In genomic region chr7:130152270-130153141, GRCh38 we compare ENCODE assay signal across 18 cellular contexts. TPM values are rescaled to one million over a fixed set of nuclear protein-coding genes. Genes with fewer than 3 reads are reported as not detected.
DNase-seq lines count a peak whose midpoint lies in the region; ATAC-seq, FAIRE-seq and TF ChIP-seq lines count a peak whose summit lies in the region.
"Had no signal": no experiment of that assay in that cellular context is flagged by ENCODE, and none has a peak within 500 bp of the region (broad histone marks: within the 10 kb centered on the region; RNA-seq: fewer than 3 reads in every experiment).

No MANE protein-coding gene starts in this region.

- peaks cover 2% of the 10 kb centered on the region for H3K4me1 Mint-ChIP-seq in astrocyte (ENCODE audit: low read depth, unreplicated experiment)

- no peaks in the 10 kb centered on the region for H3K36me3 ChIP-seq in astrocyte (ENCODE audit: insufficient read depth, low read length)
- H3K36me3 ChIP-seq: SJSA1 had no signal

- H3K9me3 Mint-ChIP-seq in astrocyte (ENCODE audit: unreplicated experiment) = no peaks in the 10 kb centered on the region
- H3K9me3 Mint-ChIP-seq: stimulated activated naive CD8-positive, alpha-beta T cell treated with anti-CD3 and anti-CD28 coated beads, Interleukin-15, Interleukin-2, amounts not matched to agents 100 ng/mL and 50 ng/mL, for 24 hours had no signal

- H3K9ac ChIP-seq in astrocyte (ENCODE audit: low read length) = peak overlapping the region; percentile 6

- H3K27me3 Mint-ChIP-seq in astrocyte (ENCODE audit: low read depth, unreplicated experiment) = no peaks in the 10 kb centered on the region
- H3K27me3 Mint-ChIP-seq: brain had no signal

- H3K4me3 Mint-ChIP-seq in astrocyte (ENCODE audit: unreplicated experiment) = no peak overlapping the region
- H3K4me3 Mint-ChIP-seq: activated T-cell treated with anti-CD3 and anti-CD28 coated beads, Interleukin-2, amount 50 U/mL, for 4 hours; brain; stimulated activated naive CD8-positive, alpha-beta T cell treated with anti-CD3 and anti-CD28 coated beads, Interleukin-15, Interleukin-2, amounts not matched to agents 100 ng/mL and 50 ng/mL, for 24 hours had no signal

- H3K27me3 ChIP-seq in astrocyte (ENCODE audit: insufficient read depth, low read length) = no peaks in the 10 kb centered on the region
- H3K27me3 ChIP-seq: SJSA1 had no signal

- DNase-seq in stimulated activated CD4-positive, alpha-beta T cell treated with anti-CD3 and anti-CD28 coated beads, Interleukin-4, amount 100 ng/mL, for 24 hours = peak; percentile 26
- no peak for DNase-seq in stimulated activated CD4-positive, alpha-beta T cell treated with anti-CD3 and anti-CD28 coated beads, Interleukin-1b, Interleukin-23, amount 100 ng/mL, for 48 hours
- DNase-seq in astrocyte (ENCODE audit: low read depth) = peak; percentile 58
- peak; percentile 58 for DNase-seq in kidney glomerular epithelial cell (lab: John Stamatoyannopoulos, UW)
- DNase-seq in urothelium cell line (ENCODE audit: low spot score) = no peak
- DNase-seq in COLO829 (ENCODE audit: low spot score) = no peak
- DNase-seq in activated CD4-positive, alpha-beta T cell treated with anti-CD3 and anti-CD28 coated beads for 4 hours = no peak
- DNase-seq: activated T-cell treated with anti-CD3 and anti-CD28 coated beads, Interleukin-2, amount 50 U/mL, for 4 hours; NCI-H2171; NK-92 treated with Interleukin-12 subunit alpha and Interleukin-12 subunit beta, amount 100 ng/mL, for 24 hours; psoas muscle; stimulated activated CD4-positive, alpha-beta T cell treated with anti-CD3 and anti-CD28 coated beads, Interleukin-4, amount 100 ng/mL, for 1 hour had no signal

- FAIRE-seq in astrocyte (lab: Jason Lieb, UNC) (no peak), urothelium cell line (lab: Jason Lieb, UNC) (peak; percentile 61)

- H3K4me3 ChIP-seq in astrocyte (ENCODE audit: insufficient read depth, low read depth, low read length) = no peak overlapping the region
- H3K4me3 ChIP-seq: psoas muscle, SJSA1 had no signal

- H2AFZ ChIP-seq in astrocyte (ENCODE audit: low read depth, low read length) = peak overlapping the region; percentile 53

- H3K9me3 ChIP-seq in astrocyte (ENCODE audit: insufficient read depth, low read depth, low read length) = peaks cover 3% of the 10 kb centered on the region
- H3K9me3 ChIP-seq: psoas muscle, SJSA1 had no signal

- H3K36me3 Mint-ChIP-seq in astrocyte (ENCODE audit: low read depth, unreplicated experiment) = peaks cover 8% of the 10 kb centered on the region

- peak overlapping the region; percentile 48 for H3K4me2 ChIP-seq in astrocyte (ENCODE audit: low read length)

- no peaks in the 10 kb centered on the region for H4K20me1 ChIP-seq in astrocyte (ENCODE audit: insufficient read depth, low read length)

- peaks cover 9% of the 10 kb centered on the region for H3K4me1 ChIP-seq in astrocyte (ENCODE audit: insufficient read depth, low read length)
- H3K4me1 ChIP-seq: SJSA1 had no signal

- no peak overlapping the region for H3K27ac Mint-ChIP-seq in astrocyte (ENCODE audit: unreplicated experiment)
- H3K27ac Mint-ChIP-seq: brain; stimulated activated naive CD8-positive, alpha-beta T cell treated with anti-CD3 and anti-CD28 coated beads, Interleukin-15, Interleukin-2, amounts not matched to agents 100 ng/mL and 50 ng/mL, for 24 hours had no signal

- ATAC-seq in GM19324 (IDR thresholded peaks at IDR 0.05; ENCODE audit: low FRiP score, unreplicated experiment) = no peak

- no peaks in the 10 kb centered on the region for H3K79me2 ChIP-seq in astrocyte (ENCODE audit: insufficient read depth, low read length)

- TF ChIP-seq CTCF in astrocyte (IDR thresholded peaks at IDR 0.05; ENCODE audit: insufficient read depth, low read depth, low read length) = no peak

- H3K27ac ChIP-seq in astrocyte (ENCODE audit: low read depth, low read length) = no peak overlapping the region
- H3K27ac ChIP-seq: epithelial cell of prostate, psoas muscle, SJSA1 had no signal

RNA-seq across cellular contexts. Expression of gene TMEM209, which starts 52.7 kb away (rescaled TPM):
- total RNA-seq in astrocyte = 14.6 and 15.1 TPM in 2 replicates

RNA-seq across cellular contexts. Expression of gene SSMEM1, which starts 55.2 kb away (rescaled TPM):
- not detected in 2 replicates for total RNA-seq in astrocyte
- total RNA-seq: activated T-cell treated with anti-CD3 and anti-CD28 coated beads, Interleukin-2, amount 50 U/mL, for 4 hours; G401; psoas muscle; SJSA1 had no signal

Comparison
In these comparisons a context has a peak if more than half of its experiments do, and no peak if none do; other contexts are left out.
1. DNase-seq: peak in stimulated activated CD4-positive, alpha-beta T cell treated with anti-CD3 and anti-CD28 coated beads, Interleukin-4, amount 100 ng/mL, for 24 hours (single experiment), astrocyte (single experiment) and kidney glomerular epithelial cell (single experiment); none in stimulated activated CD4-positive, alpha-beta T cell treated with anti-CD3 and anti-CD28 coated beads, Interleukin-1b, Interleukin-23, amount 100 ng/mL, for 48 hours (single experiment), urothelium cell line (single experiment), COLO829 (single experiment) and activated CD4-positive, alpha-beta T cell treated with anti-CD3 and anti-CD28 coated beads for 4 hours (0 of 2).